In the genomic region with DNA sequence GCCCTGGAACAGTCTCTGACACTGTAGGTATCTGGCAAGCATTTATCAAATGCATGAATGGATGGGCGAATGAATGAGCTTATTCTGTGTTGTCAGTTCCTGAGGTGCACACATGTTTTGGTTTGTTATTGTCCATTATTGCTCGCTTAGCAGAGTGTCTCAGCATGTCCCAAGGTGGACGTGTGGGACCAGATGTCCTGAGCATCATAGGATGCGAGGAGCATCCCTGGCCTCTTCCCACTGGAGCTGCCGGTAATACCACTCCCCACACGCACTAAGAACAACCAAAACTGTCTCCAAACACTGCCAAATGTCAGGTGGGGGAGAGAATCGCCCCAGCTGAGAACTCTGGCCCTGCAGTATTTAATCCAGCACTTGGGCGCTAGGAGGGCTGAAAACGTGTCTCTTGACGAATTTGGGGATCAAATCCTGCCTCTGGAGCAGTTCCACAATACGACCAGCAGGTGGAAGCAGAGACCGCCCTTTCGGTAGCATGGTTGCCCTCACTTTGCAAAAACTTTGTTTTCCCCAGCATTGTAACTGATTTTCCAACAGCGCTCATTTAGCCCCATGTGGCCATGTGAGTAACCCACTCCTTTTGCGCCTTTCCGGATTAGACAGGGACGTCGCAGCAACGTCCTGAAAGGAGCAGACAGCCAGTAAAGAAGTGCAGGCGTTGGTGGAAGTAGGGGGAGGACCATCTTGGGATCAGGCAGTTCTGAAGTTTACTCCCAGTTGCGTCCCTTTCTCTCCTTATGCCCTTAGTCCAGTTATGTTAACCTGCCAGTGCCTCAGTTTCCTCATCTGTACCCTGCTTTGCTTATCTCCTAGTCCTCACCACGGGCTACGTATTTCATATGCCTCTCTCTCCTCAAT, we compare ENCODE assay signal across 8 cellular contexts. TPM values are rescaled to one million over a fixed set of nuclear protein-coding genes. Genes with fewer than 3 reads are reported as not detected.
DNase-seq lines count a peak whose midpoint lies in the region; ATAC-seq and TF ChIP-seq lines count a peak whose summit lies in the region.

No MANE protein-coding gene starts in this region.

- DNase-seq in Jurkat, Clone E6-1 (ENCODE audit: low read depth, low spot score), result peak; percentile 91
- DNase-seq in Panc1 (ENCODE audit: low read depth, low spot score) (peak; percentile 80), fibroblast of pulmonary artery (ENCODE audit: low read depth) (peak; percentile 94), non-pigmented ciliary epithelial cell (ENCODE audit: low read depth) (peak; percentile 70), superior temporal gyrus (ENCODE audit: extremely low spot score) (peak; percentile 92)
- peak; percentile 80 for DNase-seq in activated T-cell treated with anti-CD3 and anti-CD28 coated beads, Interleukin-2, amount 50 U/mL, for 24 hours

- H3K4me1 ChIP-seq in DOHH2 (ENCODE audit: control insufficient read depth, low read length) (no peaks in the 10 kb centered on the region), Panc1 (ENCODE audit: control insufficient read depth, insufficient read depth, low read length) (no peaks in the 10 kb centered on the region; the same call in 1 of the 2 replicates)

- peaks cover 6% of the 10 kb centered on the region for H3K4me1 Mint-ChIP-seq in activated T-cell treated with anti-CD3 and anti-CD28 coated beads, Interleukin-2, amount 50 U/mL, for 24 hours (ENCODE audit: low read depth)

- H3K4me3 Mint-ChIP-seq in activated T-cell treated with anti-CD3 and anti-CD28 coated beads, Interleukin-2, amount 50 U/mL, for 24 hours, result no peak overlapping the region

- TF ChIP-seq CTCF in DOHH2 (IDR thresholded peaks at IDR 0.05; ENCODE audit: low read depth, low read length, poor library complexity, severe bottlenecking), result peak; percentile 98
- TF ChIP-seq CTCF in Panc1 (IDR thresholded peaks at IDR 0.05), result peak; percentile 96
- TF ChIP-seq CTCF in fibroblast of pulmonary artery (IDR thresholded peaks at IDR 0.05; ENCODE audit: low read length, missing control alignments), result peak; percentile 99

- H3K27ac Mint-ChIP-seq in activated T-cell treated with anti-CD3 and anti-CD28 coated beads, Interleukin-2, amount 50 U/mL, for 24 hours, result peak overlapping the region; percentile 31

- in situ Hi-C loops in Panc1 (cut with HindIII; ENCODE audit: low pct_unique_long_range_greater_than_20kb, low sequenced_read_pairs), result no loop called here

- no peak overlapping the region for H3K27ac ChIP-seq in DOHH2 (ENCODE audit: low read depth, low read length)
- no peak overlapping the region for H3K27ac ChIP-seq in Panc1 (ENCODE audit: low read length)

- ATAC-seq in GM21619 (IDR thresholded peaks at IDR 0.05; ENCODE audit: unreplicated experiment) (peak; percentile 90), Panc1 (peak; percentile 95)

- H3K4me2 ChIP-seq in DOHH2 (ENCODE audit: low read length), result no peak overlapping the region

- H4K20me1 ChIP-seq in DOHH2 (ENCODE audit: control insufficient read depth, insufficient read depth, low read depth, low read length), result no peaks in the 10 kb centered on the region

- peaks cover 33% of the 10 kb centered on the region for H3K27me3 Mint-ChIP-seq in activated T-cell treated with anti-CD3 and anti-CD28 coated beads, Interleukin-2, amount 50 U/mL, for 24 hours

- intact Hi-C loops in Panc1 (cut with micrococcal nuclease; ENCODE audit: unreplicated experiment), result loop anchor here (2.0 to 5.0 kb wide), 3 partner anchors 90 to 315 kb away; a partner anchor contains a TSS

- H3K9me3 ChIP-seq in DOHH2 (ENCODE audit: control insufficient read depth, insufficient read depth, low read length) (peaks cover 14% of the 10 kb centered on the region), Panc1 (ENCODE audit: control insufficient read depth, insufficient read depth, low read depth, low read length) (no peaks in the 10 kb centered on the region)

- H3K27me3 ChIP-seq in DOHH2 (ENCODE audit: control insufficient read depth, low read length) (no peaks in the 10 kb centered on the region; the same call in 1 of the 2 replicates), Panc1 (ENCODE audit: control insufficient read depth, insufficient read depth, low read length) (no peaks in the 10 kb centered on the region)

- H3K9me2 ChIP-seq in DOHH2 (replicated peaks; ENCODE audit: control insufficient read depth, low read length), result no peaks in the 10 kb centered on the region

- H3K36me3 ChIP-seq in DOHH2 (ENCODE audit: control insufficient read depth, low read length) (no peaks in the 10 kb centered on the region), Panc1 (ENCODE audit: control insufficient read depth, insufficient read depth, low read length) (no peaks in the 10 kb centered on the region)

- POLR2A ChIA-PET in Panc1 (lab: Charles Lee), result no interaction called here

- CTCF ChIA-PET in Panc1 (lab: Charles Lee), result interaction anchor here (1.0 kb wide), 1 partner anchor 85 kb away, joined by 3 read pairs; no protein-coding TSS in a partner anchor

- H3K36me3 Mint-ChIP-seq in activated T-cell treated with anti-CD3 and anti-CD28 coated beads, Interleukin-2, amount 50 U/mL, for 24 hours (ENCODE audit: low read depth), result no peaks in the 10 kb centered on the region

- no peaks in the 10 kb centered on the region for H3K79me2 ChIP-seq in DOHH2 (ENCODE audit: control insufficient read depth, low read length)

- H3K9me3 Mint-ChIP-seq in activated T-cell treated with anti-CD3 and anti-CD28 coated beads, Interleukin-2, amount 50 U/mL, for 24 hours, result no peaks in the 10 kb centered on the region

- H3K4me3 ChIP-seq in DOHH2 (ENCODE audit: low read length), result no peak overlapping the region
- no peak overlapping the region for H3K4me3 ChIP-seq in Jurkat, Clone E6-1 (ENCODE audit: low read length)
- H3K4me3 ChIP-seq in Panc1 (ENCODE audit: low read depth in 2 of 2, low read length in 2 of 2), result no peak overlapping the region
- H3K4me3 ChIP-seq in fibroblast of pulmonary artery (replicated peaks; ENCODE audit: low read depth, low read length), result no peak overlapping the region

- H3F3A ChIP-seq in DOHH2 (ENCODE audit: control insufficient read depth, insufficient read depth), result peaks cover 11% of the 10 kb centered on the region

- no TSS peak for BruUV-seq in Panc1 (replicated peaks; lab: Mats Ljungman, UMichigan)

RNA-seq across cellular contexts. Expression of a gene that starts 22.7 kb away (rescaled TPM):
- polyA plus RNA-seq in Jurkat, Clone E6-1 (2012; ENCODE audit: insufficient read depth, insufficient read length), result not detected
- total RNA-seq in Panc1 (2021; ENCODE audit: unreplicated experiment), result not detected
- polyA plus RNA-seq in Panc1 (2012; ENCODE audit: insufficient read length), result not detected

RNA-seq across cellular contexts. Expression of a gene that starts 53.9 kb away (rescaled TPM):
- 57.6 TPM for polyA plus RNA-seq in Jurkat, Clone E6-1 (2012; ENCODE audit: insufficient read depth, insufficient read length)
- total RNA-seq in Panc1 (2021; ENCODE audit: unreplicated experiment), result 31.8 TPM
- 23.6 TPM for polyA plus RNA-seq in Panc1 (2012; ENCODE audit: insufficient read length)
